Comparison of ENCODE assay signal across 26 cellular contexts in genomic region chr7:147923841-147924240, GRCh38.
"Had no signal": no experiment of that assay in that cellular context is flagged by ENCODE, and none has a peak within 500 bp of the region (broad histone marks: within the 10 kb centered on the region; RNA-seq: fewer than 3 reads in every experiment).

No MANE protein-coding gene starts in this region.

- H3K4me1 ChIP-seq: left lung, lower lobe of right lung, pancreas, prostate gland, stomach, testis, thyroid gland, transverse colon, upper lobe of left lung, vagina had no signal

- H3K36me3 ChIP-seq: left lung, lower lobe of right lung, pancreas, prostate gland, stomach, thyroid gland, transverse colon, upper lobe of left lung, vagina had no signal

- H3K9me3 ChIP-seq: lower lobe of right lung, pancreas, prostate gland, stomach, testis, thyroid gland, transverse colon, upper lobe of left lung, vagina had no signal

- H3K27ac ChIP-seq: left lung, lower lobe of right lung, pancreas, prostate gland, skin epidermis, stomach, testis, thyroid gland, transverse colon, upper lobe of left lung, vagina had no signal

- DNase-seq: immature natural killer cell; kidney; left colon; left lung; lower lobe of right lung; mammary epithelial cell; mesendoderm; naive thymus-derived CD8-positive, alpha-beta T cell; pancreas; posterior cingulate gyrus; retina; right cardiac atrium; stimulated activated CD4-positive, alpha-beta T cell treated with anti-CD3 and anti-CD28 coated beads, Interleukin-12 subunit alpha, Interleukin-12 subunit beta, amount 100 ng/mL, for 4 hours; stimulated activated CD4-positive, alpha-beta T cell treated with anti-CD3 and anti-CD28 coated beads, Interleukin-15, amount 100 ng/mL, for 24 hours; stimulated activated CD4-positive, alpha-beta T cell treated with anti-CD3 and anti-CD28 coated beads, Interleukin-2, amount 100 ng/mL, for 24 hours; stimulated activated CD4-positive, alpha-beta T cell treated with anti-CD3 and anti-CD28 coated beads, Interleukin-4, amount 100 ng/mL, for 1 hour; stimulated activated naive B cell treated with anti-CD40 and anti-IgM and Interleukin-4, amounts not matched to agents 10 μg/mL and 1 μg/mL and 100 μg/mL, for 72 hours; stimulated activated naive CD8-positive, alpha-beta T cell treated with anti-CD3 and anti-CD28 coated beads, Interleukin-15, Interleukin-2, amounts not matched to agents 100 U/mL and 50 U/mL, for 24 hours; stomach; testis; thyroid gland; transverse colon; upper lobe of left lung had no signal

- H3K4me3 ChIP-seq: left lung, lower lobe of right lung, pancreas, prostate gland, skin epidermis, stomach, testis, thyroid gland, transverse colon, upper lobe of left lung, vagina had no signal

- H3K27me3 ChIP-seq: left lung, pancreas, stomach, testis, thyroid gland, transverse colon, upper lobe of left lung, vagina had no signal
